In the genomic region with DNA sequence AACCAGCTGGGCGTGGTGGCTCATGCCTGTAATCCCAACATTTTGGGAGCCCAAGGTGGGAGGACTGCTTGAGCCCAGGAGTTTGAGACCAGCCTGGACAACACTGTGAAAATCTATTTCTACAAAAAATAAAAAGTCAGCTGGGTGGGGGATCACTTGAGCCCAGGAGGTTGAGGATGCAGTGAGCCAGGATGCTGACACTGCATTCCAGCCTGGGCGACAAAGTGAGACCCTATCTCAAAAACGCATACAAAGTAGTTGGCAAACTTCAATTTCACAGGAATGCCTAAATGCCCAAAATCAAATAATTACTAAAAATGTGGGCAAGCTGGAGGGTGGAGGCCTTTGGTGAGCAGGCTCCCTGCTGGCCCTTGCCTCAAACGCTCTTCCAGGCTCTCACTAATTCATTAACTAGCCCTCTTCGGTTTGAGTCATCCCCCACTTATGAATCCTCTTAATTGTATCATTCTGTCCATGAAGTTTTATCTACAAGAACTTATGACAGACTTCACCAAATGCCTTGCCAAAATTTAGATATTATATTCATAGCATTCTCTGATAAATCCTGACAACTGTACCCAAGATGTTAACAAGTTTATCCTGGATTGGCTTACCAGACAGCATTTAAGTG, we compare ENCODE assay signal across 12 cellular contexts.
DNase-seq lines count a peak whose midpoint lies in the region; ATAC-seq, FAIRE-seq and TF ChIP-seq lines count a peak whose summit lies in the region.
"Had no signal": no experiment of that assay in that cellular context is flagged by ENCODE, and none has a peak within 500 bp of the region (broad histone marks: within the 10 kb centered on the region; RNA-seq: fewer than 3 reads in every experiment).

No MANE protein-coding gene starts in this region.

- DNase-seq in activated T-cell treated with anti-CD3 and anti-CD28 coated beads, Interleukin-2, amount 50 U/mL, for 72 hours: no peak
- DNase-seq in activated T-cell treated with anti-CD3 and anti-CD28 coated beads, Interleukin-2, amount 50 U/mL, for 4 hours: no peak
- no peak for DNase-seq in IMR-90
- DNase-seq in esophagus muscularis mucosa (ENCODE audit: extremely low spot score): no peak
- DNase-seq in stomach: no peak
- no peak for DNase-seq in H54 (ENCODE audit: insufficient read length, low spot score)
- DNase-seq in stimulated activated CD8-positive, alpha-beta memory T cell treated with anti-CD3 and anti-CD28 coated beads, Interleukin-4, amount 100 ng/mL, for 48 hours: no peak
- DNase-seq: amygdala, substantia nigra had no signal

- in situ Hi-C loops in IMR-90 (cut with MboI; ENCODE audit: low sequenced_read_pairs): no loop called here

- 75% methylated on average over 2 of the region's 5 CpGs; no CpG with 5 or more reads in 1 of the 2 experiments for WGBS in IMR-90 (ENCODE audit: extremely low coverage in 2 of 2, insufficient read length in 1 of 2), 2 experiments
- 89% methylated on average over 5 of the region's 5 CpGs for WGBS in esophagus muscularis mucosa
- WGBS in stomach, 5 donors: 89 to 99% (median 90%) methylated on average over 5 of the region's 5 CpGs

- no TSS peak for BruUV-seq in IMR-90 (replicated peaks; lab: Mats Ljungman, UMichigan)

- peaks cover 17 to 27% of the 10 kb centered on the region in 2 donors for H3K36me3 Mint-ChIP-seq in activated T-cell treated with anti-CD3 and anti-CD28 coated beads, Interleukin-2, amount 50 U/mL, for 72 hours (ENCODE audit: insufficient read depth in 2 of 2)
- peaks cover 37% of the 10 kb centered on the region for H3K36me3 Mint-ChIP-seq in activated T-cell treated with anti-CD3 and anti-CD28 coated beads, Interleukin-2, amount 50 U/mL, for 4 hours (ENCODE audit: insufficient read depth)

- peak overlapping the region; percentile 80 for H3K27ac Mint-ChIP-seq in activated T-cell treated with anti-CD3 and anti-CD28 coated beads, Interleukin-2, amount 50 U/mL, for 72 hours
- H3K27ac Mint-ChIP-seq: memory B cell had no signal

- peaks cover 0 to 3% of the 10 kb centered on the region in 2 experiments; a peak in 1 of 4 replicates for H3K79me1 ChIP-seq in IMR-90 (ENCODE audit: low read depth in 1 of 2, low read length in 2 of 2)

- no peak overlapping the region for H3K14ac ChIP-seq in IMR-90 (replicated peaks; ENCODE audit: low read depth, low read length)

- no peak for TF ChIP-seq CTCF in IMR-90 (conservative IDR thresholded peaks at IDR 0.05; ENCODE audit: low read depth, low read length)
- TF ChIP-seq CTCF in esophagus muscularis mucosa (IDR thresholded peaks at IDR 0.05): no peak
- TF ChIP-seq CTCF in stomach (IDR thresholded peaks at IDR 0.05): no peak

- H4K8ac ChIP-seq in IMR-90 (ENCODE audit: low read depth in 2 of 2, low read length in 2 of 2): no peak overlapping the region

- 0 out of 2 replicates have a peak overlapping the region, but pooled peaks have one; percentile 65 for H2BK120ac ChIP-seq in IMR-90 (ENCODE audit: low read depth, low read length)

- H3K4me1 Mint-ChIP-seq in activated T-cell treated with anti-CD3 and anti-CD28 coated beads, Interleukin-2, amount 50 U/mL, for 72 hours (ENCODE audit: low read depth): peaks cover 33% of the 10 kb centered on the region
- peaks cover 17% of the 10 kb centered on the region for H3K4me1 Mint-ChIP-seq in activated T-cell treated with anti-CD3 and anti-CD28 coated beads, Interleukin-2, amount 50 U/mL, for 4 hours (ENCODE audit: low read depth)

- no peak overlapping the region for H2AFZ ChIP-seq in IMR-90 (replicated peaks; ENCODE audit: low read length, poor library complexity)

- TF ChIP-seq EP300 in esophagus muscularis mucosa (IDR thresholded peaks at IDR 0.05) (no peak), stomach (IDR thresholded peaks at IDR 0.05) (no peak)

- no peak overlapping the region for H3K23ac ChIP-seq in IMR-90 (ENCODE audit: low read depth, low read length)

- TF ChIP-seq POLR2A in IMR-90 (IDR thresholded peaks at IDR 0.05; ENCODE audit: low read depth, low read length) (no peak), esophagus muscularis mucosa (IDR thresholded peaks at IDR 0.05; ENCODE audit: low read depth) (no peak), stomach (IDR thresholded peaks at IDR 0.05) (no peak), H54 (IDR thresholded peaks at IDR 0.05; ENCODE audit: low read depth, low read length) (no peak)

- no peak overlapping the region for H3K56ac ChIP-seq in IMR-90 (ENCODE audit: extremely low read depth, insufficient read depth, low read length)

- no peak for FAIRE-seq in H54 (lab: Jason Lieb, UNC)

- no peaks in the 10 kb centered on the region for H3K27me3 Mint-ChIP-seq in activated T-cell treated with anti-CD3 and anti-CD28 coated beads, Interleukin-2, amount 50 U/mL, for 72 hours (ENCODE audit: low read depth)
- H3K27me3 Mint-ChIP-seq in activated T-cell treated with anti-CD3 and anti-CD28 coated beads, Interleukin-2, amount 50 U/mL, for 4 hours (ENCODE audit: low read depth): no peaks in the 10 kb centered on the region
- H3K27me3 Mint-ChIP-seq: memory B cell had no signal

- H3K9me3 ChIP-seq in IMR-90 (ENCODE audit: control insufficient read depth, insufficient read depth, low read length) (no peaks in the 10 kb centered on the region), esophagus muscularis mucosa (no peaks in the 10 kb centered on the region), stomach (no peaks in the 10 kb centered on the region)

- no peak overlapping the region for H2BK15ac ChIP-seq in IMR-90 (ENCODE audit: low read depth, low read length)

- no peak overlapping the region for H2AK9ac ChIP-seq in IMR-90 (replicated peaks; ENCODE audit: low read depth, low read length, poor library complexity)

- CTCF ChIA-PET in IMR-90 (lab: Yijun Ruan, JAX): interaction anchor here (0.6 kb wide), 1 partner anchor 191 kb away, joined by 3 read pairs; no protein-coding TSS in a partner anchor

- intact Hi-C loops in IMR-90 (cut with micrococcal nuclease): no loop called here
- intact Hi-C loops in esophagus muscularis mucosa (cut with DNase I): no loop called here
- intact Hi-C loops in stomach (cut with DNase I; ENCODE audit: low total_unique reads): no loop called here

- H3K4me3 Mint-ChIP-seq in activated T-cell treated with anti-CD3 and anti-CD28 coated beads, Interleukin-2, amount 50 U/mL, for 72 hours: peak overlapping the region; percentile 31 to 52
- H3K4me3 Mint-ChIP-seq in activated T-cell treated with anti-CD3 and anti-CD28 coated beads, Interleukin-2, amount 50 U/mL, for 4 hours: no peak overlapping the region
- H3K4me3 Mint-ChIP-seq: memory B cell had no signal

- H2BK5ac ChIP-seq in IMR-90 (ENCODE audit: low read depth, low read length, poor library complexity, severe bottlenecking): no peak overlapping the region

- H3K9ac ChIP-seq in IMR-90 (ENCODE audit: low read depth, low read length): no peak overlapping the region

- H3K9me3 Mint-ChIP-seq in activated T-cell treated with anti-CD3 and anti-CD28 coated beads, Interleukin-2, amount 50 U/mL, for 72 hours: peaks cover 0 to 5% of the 10 kb centered on the region in 2 donors
- H3K9me3 Mint-ChIP-seq in activated T-cell treated with anti-CD3 and anti-CD28 coated beads, Interleukin-2, amount 50 U/mL, for 4 hours: no peaks in the 10 kb centered on the region
- H3K9me3 Mint-ChIP-seq: memory B cell had no signal

- no peak overlapping the region; the same call in 1 of the 2 replicates for H3K18ac ChIP-seq in IMR-90 (ENCODE audit: low read depth, low read length)

- ATAC-seq in activated T-cell treated with anti-CD3 and anti-CD28 coated beads, Interleukin-2, amount 50 U/mL, for 72 hours (replicated peaks in 1 of 2): no peak
- no peak for ATAC-seq in activated T-cell treated with anti-CD3 and anti-CD28 coated beads, Interleukin-2, amount 50 U/mL, for 4 hours
- ATAC-seq in IMR-90 (ENCODE audit: low read depth): no peak
- no peak for ATAC-seq in HG03135 (IDR thresholded peaks at IDR 0.05; ENCODE audit: unreplicated experiment)

- no peak overlapping the region for H3K4me2 ChIP-seq in IMR-90 (ENCODE audit: low read depth, low read length)

- H4K20me1 ChIP-seq in IMR-90 (ENCODE audit: insufficient read depth, low read length): peaks cover 4% of the 10 kb centered on the region; the same call in 1 of the 2 replicates

- H3K4me3 ChIP-seq in IMR-90 (ENCODE audit: insufficient read depth, low read depth, low read length) (no peak overlapping the region), esophagus muscularis mucosa (no peak overlapping the region), stomach (no peak overlapping the region)
- H3K4me3 ChIP-seq: smooth muscle cell had no signal

- H2AK5ac ChIP-seq in IMR-90 (ENCODE audit: low read depth, low read length): peak overlapping the region; percentile 95; the same call in 1 of the 2 replicates

- dilution Hi-C loops in IMR-90 (cut with HindIII; ENCODE audit: low sequenced_read_pairs, unreplicated experiment): no loop called here

- H3K4me1 ChIP-seq in IMR-90 (ENCODE audit: control insufficient read depth, insufficient read depth, low read length) (peaks cover 7% of the 10 kb centered on the region), esophagus muscularis mucosa (peaks cover 11 to 29% (median 13%) of the 10 kb centered on the region in 4 donors), stomach (peaks cover 7 to 23% (median 9%) of the 10 kb centered on the region in 4 donors)

- H4K91ac ChIP-seq in IMR-90 (ENCODE audit: insufficient read depth, low read depth, low read length): no peak overlapping the region

- H3K27ac ChIP-seq in IMR-90 (ENCODE audit: insufficient read depth, low read length): no peak overlapping the region
- peak overlapping the region; percentile 63 to 70 (median 68) for H3K27ac ChIP-seq in esophagus muscularis mucosa (replicated peaks in 1 of 4)
- H3K27ac ChIP-seq in stomach: peak overlapping the region in 4 of 5 donors; percentile 55 to 76 (median 72)

- TF ChIP-seq RAD21 in IMR-90 (IDR thresholded peaks at IDR 0.05; ENCODE audit: low read length): no peak

- H3K27me3 ChIP-seq in IMR-90 (ENCODE audit: control insufficient read depth, insufficient read depth, low read length) (no peaks in the 10 kb centered on the region), esophagus muscularis mucosa (no peaks in the 10 kb centered on the region), stomach (no peaks in the 10 kb centered on the region)

- H3K36me3 ChIP-seq in IMR-90 (ENCODE audit: control insufficient read depth, insufficient read depth, low read length) (0 out of 2 replicates have a peak, but pooled peaks cover 2% of the 10 kb centered on the region), esophagus muscularis mucosa (peaks cover 0 to 16% (median 8%) of the 10 kb centered on the region in 4 donors), stomach (peaks cover 0 to 25% (median 22%) of the 10 kb centered on the region in 4 donors)

- no peak overlapping the region for H3K4ac ChIP-seq in IMR-90 (ENCODE audit: low read depth, low read length)

- POLR2A ChIA-PET in IMR-90 (lab: Charles Lee; ENCODE audit: unreplicated experiment): no interaction called here

- H2BK20ac ChIP-seq in IMR-90 (ENCODE audit: low read depth, low read length): no peak overlapping the region

- H3K9me1 ChIP-seq in IMR-90 (ENCODE audit: insufficient read depth, low read length): peaks cover 6% of the 10 kb centered on the region

- no peak overlapping the region for H4K5ac ChIP-seq in IMR-90 (ENCODE audit: low read depth, low read length)

TF ChIP-seq in IMR-90, 13 proteins besides CTCF, POLR2A, EP300 and RAD21 (continues in another document):
- TF ChIP-seq CHD1 (IDR thresholded peaks at IDR 0.05; ENCODE audit: low read depth, low read length) (no peak), FOS (IDR thresholded peaks at IDR 0.05; ENCODE audit: low read depth, low read length) (no peak), CEBPB (IDR thresholded peaks at IDR 0.05; ENCODE audit: low read depth, low read length) (no peak)
